ENCODE assay signal across 8 cellular contexts in the genomic region with DNA sequence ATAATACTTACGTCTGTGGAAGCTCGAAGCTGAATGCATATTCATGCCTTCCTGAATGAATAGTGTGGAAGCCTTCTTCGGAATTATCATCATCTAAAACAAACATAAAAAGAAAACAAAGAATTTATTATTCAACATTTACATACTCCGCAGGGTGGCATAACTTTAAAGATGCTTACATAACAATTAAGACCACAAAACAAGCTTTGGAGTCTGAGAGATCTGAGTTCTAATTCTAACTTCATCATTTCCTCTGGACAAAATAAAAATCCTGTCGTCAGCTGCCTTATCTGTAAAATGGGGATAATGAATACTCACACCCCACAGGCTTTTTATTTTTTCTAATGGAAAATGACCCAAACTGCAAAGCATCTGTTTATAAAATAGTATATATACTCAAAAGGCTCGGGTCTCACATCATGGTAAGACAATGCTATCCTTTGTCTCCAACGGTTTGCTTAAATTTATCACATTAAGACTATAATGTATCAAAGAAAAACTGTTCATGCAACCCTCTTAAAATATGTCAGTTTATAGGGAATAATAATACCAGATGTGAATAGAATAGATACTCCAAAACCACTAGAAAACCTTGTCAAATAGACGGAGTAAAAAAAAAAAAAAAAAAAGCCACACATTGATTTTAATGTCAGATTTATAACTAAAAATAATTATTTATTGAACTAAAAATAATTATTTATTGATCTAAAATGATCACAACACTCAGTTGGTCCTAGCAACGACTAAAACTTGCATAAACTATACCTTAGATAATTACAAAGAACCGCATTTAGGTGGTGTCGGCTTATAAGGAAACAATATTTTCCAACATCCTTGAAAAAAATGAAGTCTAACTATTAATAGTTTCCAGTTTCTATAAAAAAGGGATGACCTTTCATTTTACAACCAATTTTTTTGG. TPM values are rescaled to one million over a fixed set of nuclear protein-coding genes. Genes with fewer than 3 reads are reported as not detected.
DNase-seq lines count a peak whose midpoint lies in the region; ATAC-seq and TF ChIP-seq lines count a peak whose summit lies in the region.

No MANE protein-coding gene starts in this region.

- no peaks in the 10 kb centered on the region for H3K27me3 ChIP-seq in aorta (ENCODE audit: control insufficient read depth in 1 of 2, insufficient read depth in 2 of 2, low read length in 1 of 2)

- no peak overlapping the region for H3K27ac ChIP-seq in aorta (ENCODE audit: low read depth in 1 of 2, low read length in 2 of 2)

- H3K4me3 ChIP-seq in AG04449 (ENCODE audit: low read depth, low read length) = peak overlapping the region; percentile 60
- peak overlapping the region; percentile 93 for H3K4me3 ChIP-seq in astrocyte of the cerebellum (ENCODE audit: low read depth, low read length)
- peak overlapping the region; percentile 24 to 99 for H3K4me3 ChIP-seq in aorta (ENCODE audit: low read length in 2 of 2)

- CTCF ChIA-PET in AG04449 (lab: Yijun Ruan, JAX) = interaction anchor here (1.3 to 2.1 kb wide), 4 partner anchors 275 to 447 kb away, joined by 4 to 14 read pairs (median 4); no protein-coding TSS in a partner anchor

- no peaks in the 10 kb centered on the region for H3K9me3 ChIP-seq in aorta (ENCODE audit: control insufficient read depth, low read length)

- ATAC-seq in memory B cell (ENCODE audit: low read depth) = no peak
- no peak for ATAC-seq in aorta (ENCODE audit: low FRiP score)

- POLR2A ChIA-PET in AG04449 (lab: Yijun Ruan, JAX) = interaction anchor here (0.6 to 2.1 kb wide), 2 partner anchors 25 to 99 kb away, joined by 3 to 14 read pairs; no protein-coding TSS in a partner anchor

- H3K4me1 Mint-ChIP-seq in memory B cell = peaks cover 7% of the 10 kb centered on the region

- H3K9me3 Mint-ChIP-seq in memory B cell = no peaks in the 10 kb centered on the region

- WGBS in aorta, 2 donors = 20 to 23% methylated on average over 11 of the region's 11 CpGs

- TF ChIP-seq CTCF in AG04449 (IDR thresholded peaks at IDR 0.05; ENCODE audit: insufficient read depth, low read length, missing control alignments) = no peak
- no peak for TF ChIP-seq CTCF in astrocyte of the cerebellum (IDR thresholded peaks at IDR 0.05; ENCODE audit: low read depth, low read length, missing control alignments)

- H3K27me3 Mint-ChIP-seq in memory B cell = no peaks in the 10 kb centered on the region

- no peaks in the 10 kb centered on the region for H3K4me1 ChIP-seq in aorta (ENCODE audit: control insufficient read depth in 1 of 2, insufficient read depth in 2 of 2, low read length in 2 of 2)

- H3K36me3 Mint-ChIP-seq in memory B cell = peaks cover 10% of the 10 kb centered on the region

- intact Hi-C loops in aorta (cut with DNase I) = no loop called here

- DNase-seq in AG04449 (ENCODE audit: low read depth, low spot score) (no peak), HT-29 (ENCODE audit: low spot score) (peak; percentile 42), astrocyte of the cerebellum (ENCODE audit: low read depth) (no peak), memory B cell (ENCODE audit: low spot score in 2 of 2) (no peak), aorta (no peak), H4 (ENCODE audit: low spot score) (no peak), ecto neural progenitor cell (ENCODE audit: low spot score) (no peak), cerebellar cortex (ENCODE audit: low spot score) (no peak)

- no peaks in the 10 kb centered on the region for H3K36me3 ChIP-seq in aorta (ENCODE audit: control insufficient read depth in 1 of 2, insufficient read depth in 2 of 2, low read length in 1 of 2)

- peak overlapping the region; percentile 99 for H3K27ac Mint-ChIP-seq in memory B cell

- peak overlapping the region; percentile 69 for H3K4me3 Mint-ChIP-seq in memory B cell

- in situ Hi-C loops in astrocyte of the cerebellum (cut with HindIII; ENCODE audit: low sequenced_read_pairs) = loop anchor here (25.0 kb wide), 1 partner anchor 517 kb away; no protein-coding TSS in a partner anchor

RNA-seq across cellular contexts. Expression of gene ARRDC3, which starts 4.2 kb away (rescaled TPM):
- total RNA-seq in HT-29 (2014; rRNA removed; shearing (Covaris generic)) = 32.0 and 33.2 TPM in 2 replicates
- total RNA-seq in aorta = 10 to 100 TPM; 45.6 to 72.2 TPM
- polyA plus RNA-seq in aorta = 10 to 100 TPM; 11.4 to 13.0 TPM
- 50.6 and 53.5 TPM in 2 replicates for total RNA-seq in H4 (2014; rRNA removed; shearing (Covaris generic))
